In genomic region chr3:52710512-52710911, GRCh38 we compare ENCODE assay signal across 1 cellular context.
A peak's percentile ranks its signal among the peaks of the same experiment; 100 is the strongest.
TF ChIP-seq lines count a peak whose summit lies in the region.

No MANE protein-coding gene starts in this region.

TF ChIP-seq in GM12878, 131 proteins besides CTCF, POLR2A, EP300 and RAD21 (continues in another document):
- TF ChIP-seq HDGF (IDR thresholded peaks at IDR 0.05) (no peak), NR2C1 (IDR thresholded peaks at IDR 0.05) (no peak), ETV6 (conservative IDR thresholded peaks at IDR 0.05 in 1 of 2, IDR thresholded peaks at IDR 0.05 in 1 of 2; ENCODE audit: borderline replicate concordance in 1 of 2, low read depth in 1 of 2) (no peak), TCF12 (IDR thresholded peaks at IDR 0.05; ENCODE audit: low read depth, low read length) (no peak), ZNF622 (IDR thresholded peaks at IDR 0.05) (no peak), PRDM15 (CRISPR knock-in tag; IDR thresholded peaks at IDR 0.05) (no peak), SIX5 (IDR thresholded peaks at IDR 0.05; ENCODE audit: low read depth, low read length, severe bottlenecking) (no peak), ESRRA (IDR thresholded peaks at IDR 0.05; ENCODE audit: low read length) (no peak), HDAC6 (IDR thresholded peaks at IDR 0.05; ENCODE audit: unreplicated experiment) (no peak), RELA (IDR thresholded peaks at IDR 0.05; ENCODE audit: borderline replicate concordance, partially characterized antibody) (no peak), EGR1 (IDR thresholded peaks at IDR 0.05; ENCODE audit: borderline replicate concordance in 1 of 2, low read depth in 2 of 2, low read length in 2 of 2) (no peak), SMAD1 (IDR thresholded peaks at IDR 0.05; ENCODE audit: low read depth, partially characterized antibody) (no peak), BHLHE40 (IDR thresholded peaks at IDR 0.05; ENCODE audit: borderline replicate concordance in 1 of 2, low read depth in 2 of 2, low read length in 1 of 2) (peak in 1 of 2 experiments; percentile 18; a peak in 1 of 4 replicates), DPF2 (IDR thresholded peaks at IDR 0.05) (0 out of 2 replicates have a peak, but pooled peaks have one; percentile 24), YY1 (IDR thresholded peaks at IDR 0.05; ENCODE audit: low read depth, low read length) (0 out of 2 replicates have a peak, but pooled peaks have one; percentile 14), E2F8 (IDR thresholded peaks at IDR 0.05; ENCODE audit: low read depth, partially characterized antibody) (no peak), KLF5 (IDR thresholded peaks at IDR 0.05; ENCODE audit: partially characterized antibody) (no peak), WRNIP1 (IDR thresholded peaks at IDR 0.05; ENCODE audit: borderline replicate concordance, low read depth, low read length) (no peak), ZBTB33 (IDR thresholded peaks at IDR 0.05) (no peak), SMC3 (IDR thresholded peaks at IDR 0.05; ENCODE audit: borderline replicate concordance, low read length) (no peak), SREBF1 (IDR thresholded peaks at IDR 0.05; ENCODE audit: low read length) (no peak), GATAD2B (conservative IDR thresholded peaks at IDR 0.05; ENCODE audit: low read depth) (no peak), ZZZ3 (IDR thresholded peaks at IDR 0.05; ENCODE audit: control insufficient read depth, insufficient read length, low read depth) (no peak), FOS (IDR thresholded peaks at IDR 0.05; ENCODE audit: borderline replicate concordance, extremely low read depth, insufficient read length) (no peak), CBFB (IDR thresholded peaks at IDR 0.05; ENCODE audit: low read depth) (0 out of 2 replicates have a peak, but pooled peaks have one; percentile 43), EZH2 (IDR thresholded peaks at IDR 0.05; ENCODE audit: borderline replicate concordance, control insufficient read depth, low read depth, low read length) (no peak), ZSCAN29 (IDR thresholded peaks at IDR 0.05) (no peak), FOXK2 (IDR thresholded peaks at IDR 0.05) (no peak), ASH2L (IDR thresholded peaks at IDR 0.05; ENCODE audit: borderline replicate concordance, low read depth) (no peak), HDAC2 (IDR thresholded peaks at IDR 0.05) (no peak), ZNF24 (IDR thresholded peaks at IDR 0.05) (no peak), MTA2 (IDR thresholded peaks at IDR 0.05; ENCODE audit: low read depth) (0 out of 2 replicates have a peak, but pooled peaks have one; percentile 15), STAT1 (conservative IDR thresholded peaks at IDR 0.05) (no peak), PML (IDR thresholded peaks at IDR 0.05; ENCODE audit: low read length) (no peak), RELB (IDR thresholded peaks at IDR 0.05; ENCODE audit: low read depth) (peak; percentile 65; the same call in 1 of the 2 replicates), BCL11A (IDR thresholded peaks at IDR 0.05; ENCODE audit: low read depth, low read length) (no peak), ZNF274 (IDR thresholded peaks at IDR 0.05; ENCODE audit: insufficient read depth, insufficient read length) (no peak), ZNF207 (IDR thresholded peaks at IDR 0.05; ENCODE audit: borderline replicate concordance) (no peak), GABPA (IDR thresholded peaks at IDR 0.05; ENCODE audit: low read depth) (no peak), SMARCA5 (IDR thresholded peaks at IDR 0.05) (peak; percentile 90), SUPT20H (IDR thresholded peaks at IDR 0.05; ENCODE audit: borderline replicate concordance, control insufficient read depth, low read depth, low read length) (no peak), MLLT1 (IDR thresholded peaks at IDR 0.05) (0 out of 2 replicates have a peak, but pooled peaks have one; percentile 30), RFX5 (IDR thresholded peaks at IDR 0.05; ENCODE audit: low read depth, low read length) (no peak), YBX1 (IDR thresholded peaks at IDR 0.05) (no peak), CEBPB (IDR thresholded peaks at IDR 0.05; ENCODE audit: borderline replicate concordance in 1 of 2, low read depth in 2 of 2, low read length in 2 of 2) (no peak), IRF5 (IDR thresholded peaks at IDR 0.05; ENCODE audit: borderline replicate concordance) (no peak), SP1 (IDR thresholded peaks at IDR 0.05; ENCODE audit: low read depth, low read length) (no peak), POU2F2 (IDR thresholded peaks at IDR 0.05; ENCODE audit: borderline replicate concordance, low read depth, low read length) (no peak), LARP7 (IDR thresholded peaks at IDR 0.05) (no peak), CBX5 (IDR thresholded peaks at IDR 0.05; ENCODE audit: low read depth) (peak; percentile 86; the same call in 1 of the 2 replicates), STAT3 (IDR thresholded peaks at IDR 0.05; ENCODE audit: low read depth, low read length) (no peak), TCF3 (IDR thresholded peaks at IDR 0.05; ENCODE audit: borderline replicate concordance, insufficient read depth, low read depth, low read length) (no peak), NRF1 (conservative IDR thresholded peaks at IDR 0.05; ENCODE audit: low read depth, low read length) (no peak), EED (IDR thresholded peaks at IDR 0.05; ENCODE audit: low read depth) (peak; percentile 61; the same call in 1 of the 2 replicates), PAX5 (IDR thresholded peaks at IDR 0.05; ENCODE audit: borderline replicate concordance, low read depth, low read length) (no peak), NR2C2 (IDR thresholded peaks at IDR 0.05; ENCODE audit: borderline replicate concordance, control insufficient read depth, insufficient read length, low read depth) (no peak), NBN (IDR thresholded peaks at IDR 0.05) (0 out of 2 replicates have a peak, but pooled peaks have one; percentile 36), CHD1 (IDR thresholded peaks at IDR 0.05; ENCODE audit: low read depth, low read length) (no peak), ZNF217 (IDR thresholded peaks at IDR 0.05) (peak; percentile 40; the same call in 1 of the 2 replicates), RUNX3 (IDR thresholded peaks at IDR 0.05; ENCODE audit: low read length) (peak; percentile 72), ATF7 (IDR thresholded peaks at IDR 0.05; ENCODE audit: low read depth) (0 out of 2 replicates have a peak, but pooled peaks have one; percentile 52), SREBF2 (IDR thresholded peaks at IDR 0.05; ENCODE audit: low read length) (no peak), POLR2AphosphoS2 (IDR thresholded peaks at IDR 0.05; ENCODE audit: low read depth, low read length) (no peak)
